ENCODE assay signal across 7 cellular contexts in the genomic region with DNA sequence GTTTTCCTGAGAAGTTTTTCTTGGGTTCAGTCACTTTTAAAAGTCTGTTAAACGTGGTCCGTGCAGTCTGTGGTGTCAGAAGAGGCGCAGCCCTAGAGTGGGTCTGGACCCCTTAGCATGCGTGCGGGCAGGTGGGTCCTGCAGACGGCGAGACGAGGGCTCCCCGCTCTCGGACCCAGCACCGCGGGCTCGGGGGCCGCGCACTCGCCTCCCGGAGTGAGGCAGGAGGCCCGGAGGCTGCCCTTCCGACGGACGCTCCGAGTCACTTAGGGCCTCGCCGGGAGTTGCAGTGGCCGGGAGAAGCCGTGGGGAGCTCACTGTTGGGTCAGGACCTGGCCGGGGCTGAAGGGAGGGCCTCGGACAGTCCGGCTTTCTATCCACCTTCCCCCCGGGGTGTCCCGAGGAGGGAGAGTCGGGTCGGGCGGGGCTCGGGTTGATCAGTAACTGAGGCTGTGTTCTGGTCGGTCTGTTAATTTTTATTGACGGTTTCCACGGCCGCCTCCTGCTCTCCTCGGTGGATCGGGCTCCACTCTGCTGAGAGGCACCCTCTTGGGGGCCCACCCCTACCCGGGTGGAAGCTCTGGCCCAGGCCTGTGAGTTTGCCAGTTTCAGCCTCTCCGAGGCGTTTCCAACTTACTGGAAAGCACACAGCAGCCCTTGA. TPM values are rescaled to one million over a fixed set of nuclear protein-coding genes. Genes with fewer than 3 reads are reported as not detected.
DNase-seq lines count a peak whose midpoint lies in the region; ATAC-seq and TF ChIP-seq lines count a peak whose summit lies in the region.

No MANE protein-coding gene starts in this region.

- H3K27ac ChIP-seq in GM23338 (ENCODE audit: low read depth) (peak overlapping the region; percentile 83), VCaP (peak overlapping the region; percentile 99), sigmoid colon (peak overlapping the region; percentile 93 to 100 (median 97))

- 1% methylated on average over 44 of the region's 44 CpGs for WGBS in sigmoid colon, 2 donors

- H3K9me3 ChIP-seq in sigmoid colon, result no peaks in the 10 kb centered on the region

- no peaks in the 10 kb centered on the region for H3K9me3 Mint-ChIP-seq in GM23338
- H3K9me3 Mint-ChIP-seq in glutamatergic neuron (ENCODE audit: unreplicated experiment), result peaks cover 10% of the 10 kb centered on the region

- in situ Hi-C loops in GM13977 (cut with MboI; ENCODE audit: low pct_unique_long_range_greater_than_20kb, low sequenced_read_pairs, unreplicated experiment), result no loop called here

- DNase-seq in GM23338 (ENCODE audit: low spot score), result no peak
- no peak for DNase-seq in glutamatergic neuron
- no peak for DNase-seq in sigmoid colon
- no peak for DNase-seq in GM13977 (ENCODE audit: low spot score)

- H3K36me3 Mint-ChIP-seq in GM23338 (ENCODE audit: low read depth), result peaks cover 50% of the 10 kb centered on the region
- no peaks in the 10 kb centered on the region for H3K36me3 Mint-ChIP-seq in glutamatergic neuron (ENCODE audit: unreplicated experiment)

- no peak for TF ChIP-seq EP300 in sigmoid colon (IDR thresholded peaks at IDR 0.05)

- peak overlapping the region; percentile 98 for H3K4me2 ChIP-seq in GM23338

- intact Hi-C loops in sigmoid colon (cut with DNase I), result loop anchor here (5.0 kb wide), 2 partner anchors 54 to 136 kb away; partner anchors contain the start of genes ELANE and RNF126

- peak overlapping the region; percentile 94 for H3K4me3 Mint-ChIP-seq in GM23338
- H3K4me3 Mint-ChIP-seq in glutamatergic neuron (ENCODE audit: unreplicated experiment), result peak overlapping the region; percentile 97

- no peak for ATAC-seq in GM23338
- no peak for ATAC-seq in HG02981 (IDR thresholded peaks at IDR 0.05; ENCODE audit: unreplicated experiment)
- ATAC-seq in HG03432 (IDR thresholded peaks at IDR 0.05; ENCODE audit: unreplicated experiment), result no peak

- peaks cover 10% of the 10 kb centered on the region; the same call in 1 of the 2 replicates for H3K36me3 ChIP-seq in GM23338 (ENCODE audit: insufficient read depth)
- peaks cover 0 to 10% (median 0%) of the 10 kb centered on the region in 4 donors for H3K36me3 ChIP-seq in sigmoid colon

- H3K4me1 ChIP-seq in GM23338 (ENCODE audit: insufficient read depth), result peaks cover 30% of the 10 kb centered on the region
- peaks cover 0 to 67% (median 64%) of the 10 kb centered on the region in 4 donors for H3K4me1 ChIP-seq in sigmoid colon

- H3K27ac Mint-ChIP-seq in GM23338 (peak overlapping the region; percentile 93), glutamatergic neuron (ENCODE audit: unreplicated experiment) (peak overlapping the region; percentile 95)

- H3K27me3 Mint-ChIP-seq in GM23338 (ENCODE audit: insufficient read depth, low read depth, poor library complexity) (peaks cover 20% of the 10 kb centered on the region), glutamatergic neuron (ENCODE audit: unreplicated experiment) (peaks cover 14% of the 10 kb centered on the region)

- no peak for TF ChIP-seq POLR2A in sigmoid colon (IDR thresholded peaks at IDR 0.05)

- H3K4me1 Mint-ChIP-seq in GM23338 (peaks cover 33% of the 10 kb centered on the region), glutamatergic neuron (ENCODE audit: low read depth, unreplicated experiment) (peaks cover 25% of the 10 kb centered on the region)

- H3K79me2 ChIP-seq in GM23338 (replicated peaks; ENCODE audit: insufficient read depth), result peaks cover 57% of the 10 kb centered on the region

- H4K20me1 ChIP-seq in GM23338 (replicated peaks; ENCODE audit: insufficient read depth), result peaks cover 45% of the 10 kb centered on the region

- no peaks in the 10 kb centered on the region for H3K27me3 ChIP-seq in GM23338 (ENCODE audit: insufficient read depth)
- H3K27me3 ChIP-seq in sigmoid colon, result no peaks in the 10 kb centered on the region

- peaks cover 32% of the 10 kb centered on the region for H3F3A ChIP-seq in GM23338 (replicated peaks; ENCODE audit: low read depth)

- H3K4me3 ChIP-seq in GM23338 (peak overlapping the region; percentile 98), sigmoid colon (peak overlapping the region; percentile 76 to 100 (median 96))

- H2AFZ ChIP-seq in GM23338, result no peak overlapping the region

- TF ChIP-seq CTCF in GM23338 (conservative IDR thresholded peaks at IDR 0.05; ENCODE audit: low read depth in 2 of 2) (no peak), VCaP (conservative IDR thresholded peaks at IDR 0.05) (no peak), glutamatergic neuron (IDR thresholded peaks at IDR 0.05; ENCODE audit: partially characterized antibody, unreplicated experiment) (no peak), sigmoid colon (IDR thresholded peaks at IDR 0.05) (no peak), GM13977 (IDR thresholded peaks at IDR 0.05; ENCODE audit: extremely low read depth, insufficient read depth, missing control alignments) (no peak)

- H3K9me2 ChIP-seq in GM23338 (ENCODE audit: insufficient read depth), result no peaks in the 10 kb centered on the region

TF ChIP-seq in GM23338, 12 proteins besides CTCF, POLR2A, EP300 and RAD21:
- TF ChIP-seq POLR2AphosphoS5 (IDR thresholded peaks at IDR 0.05; ENCODE audit: low read depth), result 0 out of 2 replicates have a peak, but pooled peaks have one; percentile 14
- no peak for TF ChIP-seq NANOG (IDR thresholded peaks at IDR 0.05; ENCODE audit: borderline replicate concordance)
- TF ChIP-seq EZH2phosphoT487 (IDR thresholded peaks at IDR 0.05; ENCODE audit: unreplicated experiment), result no peak
- TF ChIP-seq ZNF331 (CRISPR knock-in tag; IDR thresholded peaks at IDR 0.05; ENCODE audit: low read depth), result no peak

RNA-seq across cellular contexts. Expression of gene PTBP1, which starts 1.3 kb away (rescaled TPM):
- 539 and 552 TPM in 2 replicates for total RNA-seq in GM23338 (2014; rRNA removed; shearing (Covaris generic))
- polyA plus RNA-seq in GM23338 (2016; fragmentation: Nextera tagmentation; extraction: Ambion mirVana) (632 and 705 TPM in 2 replicates), sigmoid colon (100 to 1,000 TPM in 2 of 3 donors, 10 to 100 TPM in 1; 78.7 to 154 (median 101) TPM)
- total RNA-seq in glutamatergic neuron (ENCODE audit: unreplicated experiment) (244 TPM), sigmoid colon (10 to 100 TPM; 53.8 to 94.5 (median 71.7) TPM)

RNA-seq across cellular contexts. Expression of gene PLPPR3, which starts 23.2 kb away (rescaled TPM):
- total RNA-seq in GM23338 (2014; rRNA removed; shearing (Covaris generic)), result 74.7 and 81.1 TPM in 2 replicates
- polyA plus RNA-seq in GM23338 (2016; fragmentation: Nextera tagmentation; extraction: Ambion mirVana) (13.6 and 14.8 TPM in 2 replicates), sigmoid colon (under 1 TPM in 1 of 3 donors, not detected in 2; 0.07 TPM)
- total RNA-seq in glutamatergic neuron (ENCODE audit: unreplicated experiment) (392 TPM), sigmoid colon (not detected)

RNA-seq across cellular contexts. Expression of gene AZU1, which starts 29.1 kb away (rescaled TPM):
- 0.50 and 1.4 TPM in 2 replicates for total RNA-seq in GM23338 (2014; rRNA removed; shearing (Covaris generic))
- 0.30 and 0.78 TPM in 2 replicates for polyA plus RNA-seq in GM23338 (2016; fragmentation: Nextera tagmentation; extraction: Ambion mirVana)
- total RNA-seq in glutamatergic neuron (ENCODE audit: unreplicated experiment), result 2.2 TPM
- 1 to 10 TPM in 1 of 4 donors, under 1 TPM in 1, not detected in 2; 0.36 to 1.1 TPM for total RNA-seq in sigmoid colon
- polyA plus RNA-seq in sigmoid colon, result under 1 TPM in 1 of 3 donors, not detected in 2; 0.03 TPM

RNA-seq across cellular contexts. Expression of gene PRTN3, which starts 42.3 kb away (rescaled TPM):
- 0.21 and 2.4 TPM in 2 replicates for total RNA-seq in GM23338 (2014; rRNA removed; shearing (Covaris generic))
- polyA plus RNA-seq in GM23338 (2016; fragmentation: Nextera tagmentation; extraction: Ambion mirVana), result 0.68 and 0.87 TPM in 2 replicates
- not detected for total RNA-seq in glutamatergic neuron (ENCODE audit: unreplicated experiment)
- not detected for total RNA-seq in sigmoid colon
- polyA plus RNA-seq in sigmoid colon, result not detected

RNA-seq across cellular contexts. Expression of gene MISP, which starts 47.6 kb away (rescaled TPM):
- total RNA-seq in GM23338 (2014; rRNA removed; shearing (Covaris generic)), result 0.23 and 0.28 TPM in 2 replicates
- polyA plus RNA-seq in GM23338 (2016; fragmentation: Nextera tagmentation; extraction: Ambion mirVana), result 0.27 and 0.40 TPM in 2 replicates
- total RNA-seq in glutamatergic neuron (ENCODE audit: unreplicated experiment), result 1.1 TPM
- under 1 TPM in 1 of 4 donors, not detected in 3; 0.36 TPM for total RNA-seq in sigmoid colon
- polyA plus RNA-seq in sigmoid colon, result 100 to 1,000 TPM; 266 to 456 (median 311) TPM

Comparison
In these comparisons a context has a peak if more than half of its experiments do, and no peak if none do; other contexts are left out.
1. RNA of gene PLPPR3, which starts 23.2 kb away (total RNA-seq): 392 TPM in glutamatergic neuron (single experiment) and 74.7 to 81.1 TPM in GM23338; not detected in sigmoid colon; every median in the first group is over 10 times any median in the second.
2. Peak in every context shown above with its lines, with median percentiles within 50 percentile points of each other: H3K27ac ChIP-seq.